Comparison of ENCODE assay signal across 8 cellular contexts in genomic region chr16:30092373-30093010, GRCh38. TPM values are rescaled to one million over a fixed set of nuclear protein-coding genes. Genes with fewer than 3 reads are reported as not detected.
DNase-seq lines count a peak whose midpoint lies in the region; ATAC-seq and TF ChIP-seq lines count a peak whose summit lies in the region.

No MANE protein-coding gene starts in this region.

- no peaks in the 10 kb centered on the region for H3K36me3 ChIP-seq in iPS-18a (ENCODE audit: control insufficient read depth, low read depth, low read length)
- peaks cover 0 to 22% of the 10 kb centered on the region in 2 donors for H3K36me3 ChIP-seq in gastrocnemius medialis

- DNase-seq in GM10266 (ENCODE audit: extremely low spot score) (peak; percentile 97), HFF-Myc (ENCODE audit: extremely low read depth, low read depth) (no peak), NCI-H1092 treated with DMSO at 0.1 percent for 48 hours (lab: John Stamatoyannopoulos, UW) (peak; percentile 49), T-helper 2 cell (peak; percentile 34 to 85 (median 57)), gastrocnemius medialis (peak; percentile 60 to 73)

- H3K9me3 Mint-ChIP-seq in brain: peaks cover 0 to 12% (median 6%) of the 10 kb centered on the region in 5 experiments

- in situ Hi-C loops in gastrocnemius medialis (cut with MboI; ENCODE audit: low sequenced_read_pairs in 4 of 4): loop anchor here in 1 of 4 donors (25.0 kb wide), 1 partner anchor 270 kb away; the partner anchor contains the start of genes CD2BP2, MYL11 and TBC1D10B

- peak overlapping the region; percentile 62 for H3K27ac ChIP-seq in iPS-18a (ENCODE audit: low read length)
- H3K27ac ChIP-seq in gastrocnemius medialis: peak overlapping the region; percentile 89 to 99 (median 96)

- H3K9me3 ChIP-seq in iPS-18a (ENCODE audit: control insufficient read depth, low read depth, low read length): peaks cover 7% of the 10 kb centered on the region
- H3K9me3 ChIP-seq in gastrocnemius medialis: no peaks in the 10 kb centered on the region

- intact Hi-C loops in gastrocnemius medialis (cut with DNase I; ENCODE audit: low total_unique reads): loop anchor here (1.0 to 10.0 kb wide), 4 partner anchors 28 to 282 kb away; partner anchors contain the start of genes MAPK3, MYL11 and TBC1D10B

- H3K4me3 ChIP-seq in HFF-Myc (replicated peaks; ENCODE audit: low read depth, low read length) (peak overlapping the region; percentile 42), iPS-18a (ENCODE audit: low read length) (peak overlapping the region; percentile 85), gastrocnemius medialis (peak overlapping the region; percentile 45 to 83 (median 69))

- TF ChIP-seq POLR2A in gastrocnemius medialis (IDR thresholded peaks at IDR 0.05): peak in 1 of 2 donors; percentile 14

- peaks cover 52% of the 10 kb centered on the region for H3K4me1 Mint-ChIP-seq in brain

- H3K36me3 Mint-ChIP-seq in brain: peaks cover 10% of the 10 kb centered on the region

- H3K9ac ChIP-seq in iPS-18a (ENCODE audit: low read length): peak overlapping the region; percentile 86

- ATAC-seq in gastrocnemius medialis (peak; percentile 11 to 32), GM19328 (IDR thresholded peaks at IDR 0.05; ENCODE audit: unreplicated experiment) (no peak)

- peak overlapping the region; percentile 90 to 98 (median 95) for H3K27ac Mint-ChIP-seq in brain

- H3K4me1 ChIP-seq in iPS-18a (ENCODE audit: control insufficient read depth, low read depth, low read length): peaks cover 5% of the 10 kb centered on the region
- peaks cover 39 to 44% of the 10 kb centered on the region in 2 donors for H3K4me1 ChIP-seq in gastrocnemius medialis

- TF ChIP-seq CTCF in GM10266 (IDR thresholded peaks at IDR 0.05; ENCODE audit: control insufficient read depth, insufficient read depth, low read depth, missing control alignments) (peak; percentile 89), HFF-Myc (IDR thresholded peaks at IDR 0.05; ENCODE audit: low read depth, low read length, missing control alignments) (peak; percentile 74), brain (conservative IDR thresholded peaks at IDR 0.05) (peak in 1 of 2 experiments; percentile 55), gastrocnemius medialis (IDR thresholded peaks at IDR 0.05 in 4 of 5, conservative IDR thresholded peaks at IDR 0.05 in 1 of 5) (peak; percentile 53 to 66 (median 63))

- H3K4me3 Mint-ChIP-seq in brain: peak overlapping the region; percentile 80 to 90 (median 88)

- H3K27me3 ChIP-seq in iPS-18a (ENCODE audit: control insufficient read depth, insufficient read depth, low read length) (no peaks in the 10 kb centered on the region), gastrocnemius medialis (no peaks in the 10 kb centered on the region)

- no peaks in the 10 kb centered on the region for H3K27me3 Mint-ChIP-seq in brain

RNA-seq across cellular contexts. Expression of gene TBX6, which starts 0.8 kb away (rescaled TPM):
- polyA plus RNA-seq in brain (ENCODE audit: insufficient read depth, low read depth, low replicate concordance): 2.0 TPM
- total RNA-seq in gastrocnemius medialis: under 1 TPM; 0.29 to 0.92 (median 0.67) TPM

RNA-seq across cellular contexts. Expression of gene YPEL3, which starts 3.5 kb away (rescaled TPM):
- 277 TPM for polyA plus RNA-seq in brain (ENCODE audit: insufficient read depth, low read depth, low replicate concordance)
- 100 to 1,000 TPM in 3 of 4 donors, 10 to 100 TPM in 1; 97.2 to 197 (median 154) TPM for total RNA-seq in gastrocnemius medialis

RNA-seq across cellular contexts. Expression of gene PPP4C, which starts 16.7 kb away (rescaled TPM):
- polyA plus RNA-seq in brain (ENCODE audit: insufficient read depth, low read depth, low replicate concordance): 105 TPM
- total RNA-seq in gastrocnemius medialis: 10 to 100 TPM; 23.8 to 64.3 (median 44.7) TPM

RNA-seq across cellular contexts. Expression of gene GDPD3, which starts 20.8 kb away (rescaled TPM):
- 0.76 TPM for polyA plus RNA-seq in brain (ENCODE audit: insufficient read depth, low read depth, low replicate concordance)
- under 1 TPM in 2 of 4 donors, not detected in 2; 0.29 to 0.66 TPM for total RNA-seq in gastrocnemius medialis

RNA-seq across cellular contexts. Expression of gene ALDOA, which starts 26.9 kb away (rescaled TPM):
- 1,509 TPM for polyA plus RNA-seq in brain (ENCODE audit: insufficient read depth, low read depth, low replicate concordance)
- total RNA-seq in gastrocnemius medialis: over 10,000 TPM in 1 of 4 donors, 1,000 to 10,000 TPM in 3; 6,096 to 10,805 (median 7,093) TPM
